In genomic region chr2:229714736-229715541, GRCh38 we compare ENCODE assay signal across 8 cellular contexts. TPM values are rescaled to one million over a fixed set of nuclear protein-coding genes. Genes with fewer than 3 reads are reported as not detected.
DNase-seq lines count a peak whose midpoint lies in the region; ATAC-seq and TF ChIP-seq lines count a peak whose summit lies in the region.

No MANE protein-coding gene starts in this region.

- no peak overlapping the region for H2AFZ ChIP-seq in OCI-LY7 (ENCODE audit: low read length)

- POLR2A ChIA-PET in AG04449 (lab: Yijun Ruan, JAX), result no interaction called here
- POLR2A ChIA-PET in OCI-LY7 (lab: Charles Lee), result no interaction called here

- H3K9me3 ChIP-seq in OCI-LY7 (ENCODE audit: low read length), result no peaks in the 10 kb centered on the region
- H3K9me3 ChIP-seq in heart right ventricle, result no peaks in the 10 kb centered on the region

- intact Hi-C loops in OCI-LY7 (cut with micrococcal nuclease; ENCODE audit: unreplicated experiment) (loop anchor here (5.0 kb wide), 1 partner anchor 283 kb away; no protein-coding TSS in a partner anchor), heart right ventricle (cut with DNase I) (no loop called here), posterior cingulate gyrus (cut with DNase I) (loop anchor here (5.0 to 10.0 kb wide), 3 partner anchors 128 to 580 kb away; no protein-coding TSS in a partner anchor)

- H3K27ac ChIP-seq in OCI-LY7 (ENCODE audit: low read depth, low read length, poor library complexity, severe bottlenecking) (no peak overlapping the region), heart right ventricle (no peak overlapping the region)

- H3K36me3 ChIP-seq in OCI-LY7 (ENCODE audit: insufficient read depth, low read length) (no peaks in the 10 kb centered on the region), heart right ventricle (no peaks in the 10 kb centered on the region)

- no peaks in the 10 kb centered on the region for H3K79me2 ChIP-seq in OCI-LY7 (ENCODE audit: insufficient read depth, low read depth, low read length)

- TF ChIP-seq CTCF in AG04449 (IDR thresholded peaks at IDR 0.05; ENCODE audit: insufficient read depth, low read length, missing control alignments) (no peak), OCI-LY7 (conservative IDR thresholded peaks at IDR 0.05; ENCODE audit: low read length) (no peak), heart right ventricle (IDR thresholded peaks at IDR 0.05) (peak in 1 of 9 donors; percentile 8)

- no peaks in the 10 kb centered on the region for H4K20me1 ChIP-seq in OCI-LY7 (ENCODE audit: insufficient read depth, low read length)

- 0 to 2% methylated on average over 56 to 60 of the region's 60 CpGs for WGBS in heart right ventricle, 2 donors

- H3K4me1 ChIP-seq in OCI-LY7 (ENCODE audit: insufficient read depth, low read length, poor library complexity, severe bottlenecking), result no peaks in the 10 kb centered on the region
- H3K4me1 ChIP-seq in heart right ventricle, result peaks cover 2 to 21% (median 16%) of the 10 kb centered on the region in 9 donors

- peak overlapping the region; percentile 30 for H3K4me3 ChIP-seq in AG04449 (ENCODE audit: low read depth, low read length)
- no peak overlapping the region for H3K4me3 ChIP-seq in OCI-LY7 (ENCODE audit: low read depth, low read length, poor library complexity, severe bottlenecking)
- H3K4me3 ChIP-seq in heart right ventricle, result peak overlapping the region; percentile 27 to 53 (median 43)

- no peak for DNase-seq in AG04449 (ENCODE audit: low read depth, low spot score)
- DNase-seq in OCI-LY7 (ENCODE audit: low spot score), result no peak
- peak; percentile 67 for DNase-seq in amniotic epithelial cell (ENCODE audit: low read depth)
- DNase-seq in heart right ventricle, result peak; percentile 33 to 52
- DNase-seq in posterior cingulate gyrus, result peak; percentile 46 to 91 (median 54)

- BruUV-seq in OCI-LY7 (replicated peaks; lab: Mats Ljungman, UMichigan), result no TSS peak

- CTCF ChIA-PET in AG04449 (lab: Yijun Ruan, JAX) (no interaction called here), OCI-LY7 (lab: Charles Lee; ENCODE audit: unreplicated experiment) (no interaction called here)

- H3K27me3 ChIP-seq in heart right ventricle, result peaks cover 19 to 99% (median 81%) of the 10 kb centered on the region in 7 donors

- H3K9me2 ChIP-seq in OCI-LY7 (ENCODE audit: insufficient read depth, low read length), result no peaks in the 10 kb centered on the region

- ATAC-seq in GM18498 (IDR thresholded peaks at IDR 0.05; ENCODE audit: unreplicated experiment), result peak; percentile 51
- peak; percentile 33 for ATAC-seq in HG02973 (IDR thresholded peaks at IDR 0.05; ENCODE audit: unreplicated experiment)
- peak; percentile 67 to 90 (median 84) for ATAC-seq in heart right ventricle
- ATAC-seq in HG03378 (IDR thresholded peaks at IDR 0.05; ENCODE audit: unreplicated experiment), result no peak

- H3K4me2 ChIP-seq in OCI-LY7 (ENCODE audit: low read length), result peak overlapping the region; percentile 48; the same call in 1 of the 2 replicates

RNA-seq across cellular contexts. Expression of gene DNER, which starts 0.6 kb away (rescaled TPM):
- total RNA-seq in OCI-LY7 (2014; rRNA removed; shearing (Covaris generic)), result not detected in 2 replicates
- total RNA-seq in OCI-LY7 (2022), result not detected in 2 replicates
- 1 to 10 TPM in 2 of 10 donors, under 1 TPM in 6, not detected in 2; 0.13 to 1.8 (median 0.60) TPM for total RNA-seq in heart right ventricle
- polyA plus RNA-seq in heart right ventricle, result 1 to 10 TPM in 1 of 2 donors, under 1 TPM in 1; 0.73 to 1.0 TPM

Comparison
In these comparisons a context has a peak if more than half of its experiments do, and no peak if none do; other contexts are left out.
1. DNase-seq: peak in amniotic epithelial cell (single experiment), heart right ventricle (2 of 2) and posterior cingulate gyrus (10 of 10); none in AG04449 (single experiment) and OCI-LY7 (single experiment).
2. intact Hi-C loops: an anchor here in OCI-LY7 (5.0 kb wide) and posterior cingulate gyrus (5.0 to 10.0 kb wide); none called in heart right ventricle.